9 cellular contexts compared by ENCODE assay signal in the genomic region with DNA sequence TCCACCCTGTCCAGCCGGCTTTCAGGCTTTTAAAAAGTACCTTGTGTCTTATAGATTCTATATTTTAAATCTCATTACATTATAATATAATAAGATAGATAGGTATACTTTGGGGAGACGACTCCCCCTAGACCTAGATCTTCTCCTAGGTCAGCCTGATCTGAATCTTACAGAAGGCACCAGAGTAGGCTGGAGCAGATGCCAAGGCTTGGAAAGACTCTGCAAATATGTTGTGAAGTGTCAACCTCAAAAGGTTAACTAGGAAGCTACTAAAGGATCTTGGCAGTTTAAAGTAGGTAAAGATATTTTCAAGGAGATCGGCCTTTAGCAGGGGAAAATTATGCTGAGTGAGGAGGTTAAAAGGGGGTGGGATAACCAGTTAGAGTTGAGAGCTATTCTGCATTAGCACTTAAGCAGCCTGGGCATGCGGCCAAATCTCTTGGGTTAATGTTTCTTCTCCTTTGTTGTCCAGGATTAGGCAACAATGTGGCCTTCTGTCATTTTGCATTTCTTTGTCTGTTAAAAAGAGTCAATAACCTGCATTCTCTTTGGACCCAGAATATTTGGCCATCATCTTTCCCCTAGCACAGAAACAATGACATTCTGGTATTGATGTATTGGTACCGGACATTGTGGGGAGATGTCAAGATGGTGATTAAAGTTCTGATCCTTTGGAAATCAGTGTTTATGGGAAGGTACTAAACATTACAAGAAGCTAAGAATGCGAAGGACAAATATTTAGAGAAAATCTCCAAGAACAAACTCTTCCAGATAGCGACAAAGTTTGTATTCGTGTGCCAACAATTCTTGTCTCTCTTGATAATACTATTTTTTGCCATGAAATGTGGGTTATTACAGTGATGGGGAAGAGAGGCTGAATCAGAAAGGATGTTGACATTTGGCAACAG. TPM values are rescaled to one million over a fixed set of nuclear protein-coding genes. Genes with fewer than 3 reads are reported as not detected.
DNase-seq lines count a peak whose midpoint lies in the region; ATAC-seq and TF ChIP-seq lines count a peak whose summit lies in the region.
"Had no signal": no experiment of that assay in that cellular context is flagged by ENCODE, and none has a peak within 500 bp of the region (broad histone marks: within the 10 kb centered on the region; RNA-seq: fewer than 3 reads in every experiment).

No MANE protein-coding gene starts in this region.

- H3K27me3 ChIP-seq in Peyer's patch (no peaks in the 10 kb centered on the region), psoas muscle (ENCODE audit: insufficient read depth in 3 of 3, low read length in 2 of 3) (no peaks in the 10 kb centered on the region)

- no peak overlapping the region for H3K4me3 ChIP-seq in Peyer's patch
- no peak overlapping the region for H3K4me3 ChIP-seq in fibroblast of the aortic adventitia (ENCODE audit: low read depth, low read length)
- no peak overlapping the region for H3K4me3 ChIP-seq in psoas muscle

- no peaks in the 10 kb centered on the region for H3K9me3 ChIP-seq in Peyer's patch
- H3K9me3 ChIP-seq in psoas muscle = no peaks in the 10 kb centered on the region

- 63 to 67% (median 65%) methylated on average over 8 of the region's 8 CpGs for WGBS in psoas muscle, 3 donors

- H3K36me3 ChIP-seq in Peyer's patch (no peaks in the 10 kb centered on the region), psoas muscle (ENCODE audit: insufficient read depth in 1 of 2, low read depth in 1 of 2) (no peaks in the 10 kb centered on the region)

- no peak for TF ChIP-seq POLR2A in Peyer's patch (IDR thresholded peaks at IDR 0.05)

- intact Hi-C loops in psoas muscle (cut with DNase I) = no loop called here

- ATAC-seq in psoas muscle (no peak), HG03045 (IDR thresholded peaks at IDR 0.05; ENCODE audit: unreplicated experiment) (no peak), HG02870 (IDR thresholded peaks at IDR 0.05; ENCODE audit: unreplicated experiment) (no peak)

- H3K27ac ChIP-seq in Peyer's patch (peak overlapping the region in 2 of 4 donors; percentile 7 to 40), psoas muscle (no peak overlapping the region)
- H3K27ac ChIP-seq: 22Rv1 had no signal

- DNase-seq in SIG-M5 treated with dmso at 0.1 percent for 504 hours (lab: John Stamatoyannopoulos, UW; ENCODE audit: unreplicated experiment) = peak; percentile 76
- DNase-seq in SIG-M5 (lab: John Stamatoyannopoulos, UW) = no peak
- DNase-seq in Peyer's patch = peak; percentile 50 to 88 (median 66)
- DNase-seq in fibroblast of the aortic adventitia (ENCODE audit: low read depth) = peak; percentile 70
- peak; percentile 67 to 76 for DNase-seq in psoas muscle
- DNase-seq in mesenteric fat pad (ENCODE audit: low spot score) = no peak

- TF ChIP-seq CTCF in Peyer's patch (IDR thresholded peaks at IDR 0.05) = no peak
- no peak for TF ChIP-seq CTCF in fibroblast of the aortic adventitia (IDR thresholded peaks at IDR 0.05; ENCODE audit: insufficient read depth, low read length)
- TF ChIP-seq CTCF in psoas muscle (IDR thresholded peaks at IDR 0.05) = no peak

- H3K4me1 ChIP-seq in Peyer's patch (peaks cover 0 to 15% (median 2%) of the 10 kb centered on the region in 4 donors), psoas muscle (no peaks in the 10 kb centered on the region)

RNA-seq across cellular contexts. Expression of gene DHX40, which starts 51.2 kb away (rescaled TPM):
- total RNA-seq in Peyer's patch = 10 to 100 TPM; 13.3 to 28.1 (median 16.5) TPM
- 57.2 and 68.5 TPM in 2 replicates for total RNA-seq in fibroblast of the aortic adventitia (ENCODE audit: low replicate concordance)
- 10 to 100 TPM; 17.2 to 21.8 (median 20.1) TPM for total RNA-seq in psoas muscle
- polyA plus RNA-seq in psoas muscle = 10 to 100 TPM in 2 of 3 donors, 1 to 10 TPM in 1; 8.5 to 17.2 (median 10.4) TPM
- total RNA-seq in mesenteric fat pad = 21.3 TPM

Comparison
In these comparisons a context has a peak if more than half of its experiments do, and no peak if none do; other contexts are left out.
1. DNase-seq: peak in SIG-M5 treated with dmso at 0.1 percent for 504 hours (single experiment), Peyer's patch (3 of 3), fibroblast of the aortic adventitia (single experiment) and psoas muscle (2 of 2); none in SIG-M5 (single experiment) and mesenteric fat pad (single experiment).